In the genomic region with DNA sequence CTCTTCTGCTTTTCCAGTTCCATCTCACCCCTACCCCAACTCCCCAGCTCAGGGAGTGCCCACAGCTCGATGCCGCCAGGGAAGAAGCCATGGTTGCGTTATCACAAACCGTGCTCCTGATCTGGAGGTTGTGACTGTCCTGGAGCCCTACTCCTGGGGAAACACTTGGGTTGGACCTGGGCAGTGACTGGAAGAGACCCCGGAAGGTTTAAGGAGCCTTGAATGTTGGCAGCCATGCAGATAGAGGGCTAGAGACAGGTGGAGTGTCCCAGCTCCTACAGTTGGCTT, we compare ENCODE assay signal across 1 cellular context.
TF ChIP-seq lines count a peak whose summit lies in the region.

No MANE protein-coding gene starts in this region.

TF ChIP-seq in H1, 55 proteins besides CTCF, POLR2A, EP300 and RAD21:
- TF ChIP-seq ASH2L (IDR thresholded peaks at IDR 0.05; ENCODE audit: low read length) (no peak), RBBP5 (IDR thresholded peaks at IDR 0.05; ENCODE audit: borderline replicate concordance, low read depth, low read length) (no peak), RXRA (IDR thresholded peaks at IDR 0.05; ENCODE audit: insufficient read depth, low read depth, low read length) (no peak), BACH1 (IDR thresholded peaks at IDR 0.05; ENCODE audit: low read length) (no peak), SRF (IDR thresholded peaks at IDR 0.05; ENCODE audit: low read depth, low read length) (no peak), NRF1 (IDR thresholded peaks at IDR 0.05; ENCODE audit: low read depth, low read length) (no peak), CTBP2 (IDR thresholded peaks at IDR 0.05; ENCODE audit: borderline replicate concordance, insufficient read depth, insufficient read length, low read length) (no peak), CREB1 (IDR thresholded peaks at IDR 0.05) (no peak), TCF12 (IDR thresholded peaks at IDR 0.05; ENCODE audit: low read depth, low read length) (no peak), GABPA (IDR thresholded peaks at IDR 0.05; ENCODE audit: borderline replicate concordance, insufficient read depth, low read length) (no peak), SIX5 (IDR thresholded peaks at IDR 0.05; ENCODE audit: low read depth, low read length) (no peak), MAFK (IDR thresholded peaks at IDR 0.05; ENCODE audit: low read depth, low read length) (no peak)
